ENCODE assay signal across 8 cellular contexts in genomic region chr18:37565138-37565984, GRCh38. TPM values are rescaled to one million over a fixed set of nuclear protein-coding genes. Genes with fewer than 3 reads are reported as not detected.
DNase-seq lines count a peak whose midpoint lies in the region; ATAC-seq and TF ChIP-seq lines count a peak whose summit lies in the region.

CELF4 (minus strand) TSS chr18:37565798.

- no peak within 1 kb of the TSS for H2BK120ac ChIP-seq in H9 (ENCODE audit: low read depth, low read length, poor library complexity, severe bottlenecking)

- H2BK15ac ChIP-seq in H9 (ENCODE audit: low read depth, low read length): no peak within 1 kb of the TSS

- no peak within 1 kb of the TSS for H3K9ac ChIP-seq in H9 (ENCODE audit: extremely low read depth, insufficient read length, low read length)

- peak; percentile 65 for ATAC-seq in SK-N-SH treated with all-trans-retinoic acid at 6 μM for 48 hours
- ATAC-seq in GM19351 (IDR thresholded peaks at IDR 0.05; ENCODE audit: unreplicated experiment): no peak

- H3K4me1 Mint-ChIP-seq in H9 (peaks cover 15 to 28% of the 10 kb centered on the region in 2 experiments), osteocyte (ENCODE audit: unreplicated experiment) (peaks cover 14% of the 10 kb centered on the region)

- H2BK12ac ChIP-seq in H9 (ENCODE audit: insufficient read length, low read depth, low read length): no peak within 1 kb of the TSS

- H3K36me3 Mint-ChIP-seq in H9 (ENCODE audit: insufficient read depth in 1 of 3, low read depth in 3 of 3) (peaks cover 0 to 3% (median 0%) of the 10 kb centered on the region in 3 experiments; a peak in 1 of 7 replicates), osteocyte (ENCODE audit: unreplicated experiment) (no peaks in the 10 kb centered on the region)

- no peak within 1 kb of the TSS for H2AK5ac ChIP-seq in H9 (ENCODE audit: insufficient read length, low read length)

- H4K8ac ChIP-seq in H9 (replicated peaks; ENCODE audit: insufficient read length, low read depth, low read length): no peak within 1 kb of the TSS

- no peaks in the 10 kb centered on the region; the same call in 1 of the 2 replicates for H3K4me1 ChIP-seq in H9 (ENCODE audit: insufficient read depth, low read length)

- H3K27me3 ChIP-seq in H9 (ENCODE audit: insufficient read depth, low read length): peaks cover 40% of the 10 kb centered on the region

- H3K4ac ChIP-seq in H9 (ENCODE audit: low read depth, low read length): no peak within 1 kb of the TSS

- H3K27me3 Mint-ChIP-seq in H9 (ENCODE audit: low read depth): peaks cover 97% of the 10 kb centered on the region
- H3K27me3 Mint-ChIP-seq in osteocyte (ENCODE audit: unreplicated experiment): peaks cover 63% of the 10 kb centered on the region

- H3K79me2 ChIP-seq in H9 (ENCODE audit: insufficient read depth, low read length): no peaks in the 10 kb centered on the region

- no peak within 1 kb of the TSS for H3T11ph ChIP-seq in H9 (ENCODE audit: low read length)

- H2BK20ac ChIP-seq in H9 (ENCODE audit: low read depth, low read length, poor library complexity, severe bottlenecking): no peak within 1 kb of the TSS

- peak within 1 kb of the TSS; percentile 52 to 55 for H3K4me3 ChIP-seq in foreskin fibroblast (ENCODE audit: low read depth in 1 of 2, low read length in 2 of 2)

- no peak within 1 kb of the TSS for H3K56ac ChIP-seq in H9 (ENCODE audit: insufficient read length, low read depth, low read length)

- TF ChIP-seq CTCF in H9 (conservative IDR thresholded peaks at IDR 0.05) (no peak), foreskin fibroblast (IDR thresholded peaks at IDR 0.05; ENCODE audit: low read depth, low read length) (no peak), osteocyte (IDR thresholded peaks at IDR 0.05) (no peak)

- no peak within 1 kb of the TSS for H2AFZ ChIP-seq in H9 (ENCODE audit: low read length)

- H3K4me2 ChIP-seq in H9 (ENCODE audit: insufficient read depth, insufficient read length, low read length): peak within 1 kb of the TSS; percentile 84

- peak; percentile 8 for DNase-seq in A172 (ENCODE audit: low spot score)
- no peak for DNase-seq in H9
- peak in 1 of 2 donors; percentile 37 for DNase-seq in foreskin fibroblast
- DNase-seq in osteocyte (ENCODE audit: extremely low spot score, unreplicated experiment): no peak
- no peak for DNase-seq in NK-92 (lab: John Stamatoyannopoulos, UW; ENCODE audit: unreplicated experiment)
- no peak for DNase-seq in middle frontal gyrus (ENCODE audit: extremely low spot score, low spot score)

- H4K91ac ChIP-seq in H9 (ENCODE audit: insufficient read length, low read depth, low read length): no peak within 1 kb of the TSS

- peak within 1 kb of the TSS in 1 of 3 experiments; percentile 93; a peak in 1 of 7 replicates for H3K27ac Mint-ChIP-seq in H9
- no peak within 1 kb of the TSS for H3K27ac Mint-ChIP-seq in osteocyte (ENCODE audit: unreplicated experiment)

- H2BK5ac ChIP-seq in H9 (ENCODE audit: insufficient read length, low read length): no peak within 1 kb of the TSS

- H3K23ac ChIP-seq in H9 (ENCODE audit: insufficient read length, low read depth, low read length): no peak within 1 kb of the TSS

- H4K20me1 ChIP-seq in H9 (ENCODE audit: control insufficient read depth, insufficient read depth, insufficient read length): no peaks in the 10 kb centered on the region

- no CpG with 5 or more reads among the region's 59 CpGs for WGBS in H9 (ENCODE audit: extremely low coverage, insufficient read length, low lambda C conversion rate)

- peak within 1 kb of the TSS; percentile 82 to 96 for H3K4me3 Mint-ChIP-seq in H9
- H3K4me3 Mint-ChIP-seq in osteocyte (ENCODE audit: unreplicated experiment): peak within 1 kb of the TSS; percentile 78

- H3K9me3 Mint-ChIP-seq in H9 (no peaks in the 10 kb centered on the region; a peak in 3 of 5 replicates), osteocyte (ENCODE audit: unreplicated experiment) (no peaks in the 10 kb centered on the region)

- no peak within 1 kb of the TSS for H3K18ac ChIP-seq in H9 (ENCODE audit: insufficient read length, low read depth, low read length)

- no peak within 1 kb of the TSS for H4K5ac ChIP-seq in H9 (ENCODE audit: insufficient read length, low read depth, low read length)

- H3K27ac ChIP-seq in H9 (ENCODE audit: insufficient read length, low read depth, low read length): no peak within 1 kb of the TSS

- peaks cover 20% of the 10 kb centered on the region for H3K23me2 ChIP-seq in H9 (ENCODE audit: insufficient read length, low read depth, low read length, poor library complexity, severe bottlenecking)

- no peaks in the 10 kb centered on the region for H3K9me3 ChIP-seq in H9 (ENCODE audit: control insufficient read depth, low read depth, low read length)

- no peak within 1 kb of the TSS for H3K14ac ChIP-seq in H9 (ENCODE audit: insufficient read depth, low read length)

- H3K79me1 ChIP-seq in H9 (ENCODE audit: insufficient read depth, low read depth, low read length, poor library complexity, severe bottlenecking): no peaks in the 10 kb centered on the region

TF ChIP-seq in SK-N-SH treated with all-trans-retinoic acid at 6 μM for 48 hours, 23 proteins besides CTCF, POLR2A, EP300 and RAD21:
- TF ChIP-seq RARB (CRISPR knock-in tag; IDR thresholded peaks at IDR 0.05) (no peak), ZFP3 (CRISPR knock-in tag; IDR thresholded peaks at IDR 0.05) (0 out of 2 replicates have a peak, but pooled peaks have one; percentile 3)

RNA-seq across cellular contexts. Expression of gene CELF4, which starts in this region (rescaled TPM):
- not detected in 2 replicates for total RNA-seq in A172 (2014; rRNA removed; shearing (Covaris generic))
- total RNA-seq in H9 (2021): 1.1 and 1.5 TPM in 2 replicates
- not detected in 2 replicates for total RNA-seq in osteocyte

Comparison
In these comparisons a context has a peak if more than half of its experiments do, and no peak if none do; other contexts are left out.
1. Peak in DNase-seq in A172; RNA of the gene not detected or under 1 TPM.